In genomic region chr22:50474711-50475651, GRCh38 we compare ENCODE assay signal across 8 cellular contexts. TPM values are rescaled to one million over a fixed set of nuclear protein-coding genes. Genes with fewer than 3 reads are reported as not detected.
DNase-seq lines count a peak whose midpoint lies in the region; ATAC-seq and TF ChIP-seq lines count a peak whose summit lies in the region.

Gene SBF1, minus strand, starts transcription at chr22:50475035. Its CDS starts 195 bp downstream, at chr22:50474840.

- intact Hi-C loops in lower leg skin (cut with DNase I; ENCODE audit: low total_unique reads), result no loop called here

- POLR2A ChIA-PET in activated CD8-positive, alpha-beta T cell treated with anti-CD3 and anti-CD28 coated beads, Interleukin-2, amount 10 ng/mL, durations not matched to agents 7 days and 5 days (lab: Charles Lee), result interaction anchor here (0.9 to 1.0 kb wide), 2 partner anchors 33 to 51 kb away, joined by 4 read pairs; partner anchors contain the start of gene SCO2

- 6 to 32% methylated on average over 4 to 25 of the region's 97 CpGs for WGBS in lower leg skin, 2 donors

- no peaks in the 10 kb centered on the region for H3K9me3 Mint-ChIP-seq in activated CD8-positive, alpha-beta T cell treated with anti-CD3 and anti-CD28 coated beads, Interleukin-2, amount 10 ng/mL, durations not matched to agents 7 days and 5 days (ENCODE audit: insufficient read depth)

- CTCF ChIA-PET in activated CD8-positive, alpha-beta T cell treated with anti-CD3 and anti-CD28 coated beads, Interleukin-2, amount 10 ng/mL, durations not matched to agents 7 days and 5 days (lab: Charles Lee), result interaction anchor here (1.0 to 5.6 kb wide), 5 partner anchors 7 to 224 kb away, joined by 3 to 23 read pairs (median 5); partner anchors contain the start of genes ADM2, HDAC10 and SCO2

- peaks cover 14% of the 10 kb centered on the region for H3K27me3 Mint-ChIP-seq in activated CD8-positive, alpha-beta T cell treated with anti-CD3 and anti-CD28 coated beads, Interleukin-2, amount 10 ng/mL, durations not matched to agents 7 days and 5 days (ENCODE audit: low read depth)

- no peak for TF ChIP-seq CTCF in lower leg skin (IDR thresholded peaks at IDR 0.05)

- H3K36me3 Mint-ChIP-seq in activated CD8-positive, alpha-beta T cell treated with anti-CD3 and anti-CD28 coated beads, Interleukin-2, amount 10 ng/mL, durations not matched to agents 7 days and 5 days (ENCODE audit: low read depth), result peaks cover 25% of the 10 kb centered on the region

- peak within 1 kb of the TSS; percentile 84 for H3K27ac Mint-ChIP-seq in activated CD8-positive, alpha-beta T cell treated with anti-CD3 and anti-CD28 coated beads, Interleukin-2, amount 10 ng/mL, durations not matched to agents 7 days and 5 days

- H3K4me3 ChIP-seq in lower leg skin (ENCODE audit: low read depth, poor library complexity, severe bottlenecking), result peak within 1 kb of the TSS; percentile 81

- peak; percentile 62 for ATAC-seq in HG03460 (IDR thresholded peaks at IDR 0.05; ENCODE audit: unreplicated experiment)
- ATAC-seq in activated CD8-positive, alpha-beta T cell treated with anti-CD3 and anti-CD28 coated beads, Interleukin-2, amount 10 ng/mL, durations not matched to agents 7 days and 5 days, result peak; percentile 76

- DNase-seq in Ammon's horn (ENCODE audit: low spot score) (peak; percentile 96), NCI-H82 treated with DMSO at 0.1 percent for 48 hours (lab: John Stamatoyannopoulos, UW; ENCODE audit: unreplicated experiment) (peak; percentile 43), ecto neural progenitor cell (ENCODE audit: low spot score) (peak; percentile 95), lower leg skin (ENCODE audit: low spot score in 2 of 2) (peak; percentile 88 to 98)
- DNase-seq in activated CD8-positive, alpha-beta T cell treated with anti-CD3 and anti-CD28 coated beads, Interleukin-2, amount 10 ng/mL, durations not matched to agents 7 days and 5 days, result peak; percentile 91
- DNase-seq in stimulated activated CD4-positive, alpha-beta T cell treated with anti-CD3 and anti-CD28 coated beads, Interleukin-4, amount 100 ng/mL, for 24 hours, result peak; percentile 90

- H3K4me1 Mint-ChIP-seq in activated CD8-positive, alpha-beta T cell treated with anti-CD3 and anti-CD28 coated beads, Interleukin-2, amount 10 ng/mL, durations not matched to agents 7 days and 5 days (ENCODE audit: low read depth), result peaks cover 56% of the 10 kb centered on the region

- TF ChIP-seq POLR2A in GM19193 (IDR thresholded peaks at IDR 0.05; ENCODE audit: extremely low read depth, insufficient read depth, insufficient read length), result peak; percentile 61
- no peak for TF ChIP-seq POLR2A in lower leg skin (IDR thresholded peaks at IDR 0.05)

- H3K4me3 Mint-ChIP-seq in activated CD8-positive, alpha-beta T cell treated with anti-CD3 and anti-CD28 coated beads, Interleukin-2, amount 10 ng/mL, durations not matched to agents 7 days and 5 days, result peak within 1 kb of the TSS; percentile 93

RNA-seq across cellular contexts. Expression of gene SBF1, which starts in this region (rescaled TPM):
- total RNA-seq in activated CD8-positive, alpha-beta T cell treated with anti-CD3 and anti-CD28 coated beads, Interleukin-2, amount 10 ng/mL, durations not matched to agents 7 days and 5 days, result 100 to 1,000 TPM; 177 to 183 TPM
- 100 to 1,000 TPM in 2 of 4 donors, 10 to 100 TPM in 2; 70.8 to 123 (median 87.2) TPM for total RNA-seq in lower leg skin

Comparison
In these comparisons a context has a peak if more than half of its experiments do, and no peak if none do; other contexts are left out.
1. Peak in every context shown above with its lines: DNase-seq, ATAC-seq and H3K4me3 ChIP-seq.
2. DNase-seq: peak in every context shown above with its lines; median percentile 96 in Ammon's horn; 95 in ecto neural progenitor cell; 93 in lower leg skin; 91 in activated CD8-positive, alpha-beta T cell treated with anti-CD3 and anti-CD28 coated beads, Interleukin-2, amount 10 ng/mL, durations not matched to agents 7 days and 5 days; 90 in stimulated activated CD4-positive, alpha-beta T cell treated with anti-CD3 and anti-CD28 coated beads, Interleukin-4, amount 100 ng/mL, for 24 hours; 43 in NCI-H82 treated with DMSO at 0.1 percent for 48 hours.